ENCODE assay signal across 1 cellular context in genomic region chr1:78240755-78241154, GRCh38.
TF ChIP-seq lines count a peak whose summit lies in the region.

No MANE protein-coding gene starts in this region.

TF ChIP-seq in HepG2, 621 proteins besides CTCF, POLR2A, EP300 and RAD21 (continued from another document):
- TF ChIP-seq AHDC1 (CRISPR knock-in tag; IDR thresholded peaks at IDR 0.05; ENCODE audit: borderline replicate concordance): no peak
- TF ChIP-seq GABPB1 (CRISPR knock-in tag; IDR thresholded peaks at IDR 0.05): no peak
- TF ChIP-seq DNMT3B (CRISPR knock-in tag; conservative IDR thresholded peaks at IDR 0.05): no peak
- no peak for TF ChIP-seq WIZ (CRISPR knock-in tag; IDR thresholded peaks at IDR 0.05)
- no peak for TF ChIP-seq MYNN (CRISPR knock-in tag; IDR thresholded peaks at IDR 0.05; ENCODE audit: low read depth)
- TF ChIP-seq ZNF678 (CRISPR knock-in tag; IDR thresholded peaks at IDR 0.05): no peak
- TF ChIP-seq ZNF629 (CRISPR knock-in tag; conservative IDR thresholded peaks at IDR 0.05): no peak
- TF ChIP-seq ZNF616 (CRISPR knock-in tag; IDR thresholded peaks at IDR 0.05; ENCODE audit: low read depth): no peak
- TF ChIP-seq RBM22 (optimal IDR thresholded peaks at IDR 0.05; ENCODE audit: low read length): no peak
- TF ChIP-seq ZBTB10 (CRISPR knock-in tag; IDR thresholded peaks at IDR 0.05; ENCODE audit: borderline replicate concordance): no peak
- TF ChIP-seq KDM2A (CRISPR knock-in tag; IDR thresholded peaks at IDR 0.05; ENCODE audit: borderline replicate concordance, low read depth): no peak
- no peak for TF ChIP-seq ZNF367 (CRISPR knock-in tag; IDR thresholded peaks at IDR 0.05; ENCODE audit: borderline replicate concordance)
- no peak for TF ChIP-seq ATRX (CRISPR knock-in tag; IDR thresholded peaks at IDR 0.05; ENCODE audit: borderline replicate concordance)
- TF ChIP-seq ETS1 (CRISPR knock-in tag; IDR thresholded peaks at IDR 0.05): no peak
TF ChIP-seq in HepG2: peak in this region for 0.
